ENCODE assay signal across 2 cellular contexts in genomic region chr2:1745171-1746023, GRCh38.
TF ChIP-seq lines count a peak whose summit lies in the region.

No MANE protein-coding gene starts in this region.

TF ChIP-seq in liver, 16 proteins besides CTCF, POLR2A, EP300 and RAD21 (continued from another document):
- TF ChIP-seq ZBTB33 (IDR thresholded peaks at IDR 0.05) (no peak), SP1 (IDR thresholded peaks at IDR 0.05) (no peak), HNF4G (IDR thresholded peaks at IDR 0.05) (no peak), ATF3 (IDR thresholded peaks at IDR 0.05) (no peak), REST (IDR thresholded peaks at IDR 0.05) (no peak)
TF ChIP-seq in liver: peak in this region for 0.

TF ChIP-seq in HepG2, 621 proteins besides CTCF, POLR2A, EP300 and RAD21 (continued from another document):
- TF ChIP-seq HNF1A (IDR thresholded peaks at IDR 0.05; ENCODE audit: low read depth) (no peak), HNF1A (CRISPR knock-in tag; IDR thresholded peaks at IDR 0.05; ENCODE audit: borderline replicate concordance) (no peak), LRRFIP1 (CRISPR knock-in tag; conservative IDR thresholded peaks at IDR 0.05) (no peak), KAT7 (CRISPR knock-in tag; IDR thresholded peaks at IDR 0.05; ENCODE audit: borderline replicate concordance) (no peak), HIVEP1 (CRISPR knock-in tag; IDR thresholded peaks at IDR 0.05) (no peak), ZIK1 (CRISPR knock-in tag; IDR thresholded peaks at IDR 0.05; ENCODE audit: borderline replicate concordance, low read depth) (no peak), ZBTB26 (CRISPR knock-in tag; IDR thresholded peaks at IDR 0.05; ENCODE audit: borderline replicate concordance) (no peak), ELF3 (CRISPR knock-in tag; IDR thresholded peaks at IDR 0.05) (no peak), TCF7 (IDR thresholded peaks at IDR 0.05; ENCODE audit: low read depth) (no peak), AGO1 (IDR thresholded peaks at IDR 0.05; ENCODE audit: low read depth, low read length, poor library complexity, severe bottlenecking) (no peak), DPF2 (CRISPR knock-in tag; IDR thresholded peaks at IDR 0.05; ENCODE audit: borderline replicate concordance, low read depth) (no peak), MZF1 (CRISPR knock-in tag; IDR thresholded peaks at IDR 0.05; ENCODE audit: borderline replicate concordance) (no peak), JARID2 (CRISPR knock-in tag; IDR thresholded peaks at IDR 0.05; ENCODE audit: insufficient replicate concordance) (no peak)
